ENCODE assay signal across 1 cellular context in the genomic region with DNA sequence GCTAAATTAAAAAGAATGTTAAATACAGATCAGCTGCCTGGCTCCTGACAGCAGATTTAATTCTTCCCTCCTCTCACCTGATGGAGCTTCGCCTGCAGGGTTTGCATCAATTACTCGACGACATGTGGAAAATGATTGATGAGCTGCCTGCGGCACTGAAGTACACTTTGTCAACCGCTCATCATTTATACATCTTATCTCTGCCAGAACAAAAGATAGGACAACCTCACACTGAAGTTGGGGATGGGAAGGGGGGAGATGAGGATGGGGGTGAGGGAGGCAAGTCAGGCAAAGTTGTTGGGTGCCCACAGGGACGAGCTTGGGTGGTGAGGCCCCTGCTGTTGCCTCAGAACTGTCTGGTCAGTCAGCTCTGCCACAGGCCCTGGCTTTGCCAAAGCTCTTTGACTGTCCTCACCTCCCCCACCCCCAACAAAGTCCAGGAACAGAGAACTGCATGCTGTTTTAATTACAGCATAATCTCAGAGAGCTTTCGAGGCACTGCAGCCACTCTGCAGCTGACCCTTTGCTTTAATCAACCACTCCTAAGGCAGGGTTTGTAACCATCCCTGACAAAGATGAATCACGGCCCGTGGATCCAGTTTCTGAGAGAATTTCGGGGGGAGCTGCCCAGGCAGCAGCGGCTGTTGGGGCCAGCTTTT.
TF ChIP-seq lines count a peak whose summit lies in the region.

No MANE protein-coding gene starts in this region.

TF ChIP-seq in SK-N-SH, 30 proteins besides CTCF, POLR2A, EP300 and RAD21 (continued from another document):
- TF ChIP-seq SMC3 (IDR thresholded peaks at IDR 0.05; ENCODE audit: low read depth, low read length) (peak; percentile 4; the same call in 1 of the 2 replicates), POLR2AphosphoS5 (IDR thresholded peaks at IDR 0.05; ENCODE audit: low read depth, low read length) (peak; percentile 25; the same call in 1 of the 2 replicates), MEF2A (IDR thresholded peaks at IDR 0.05; ENCODE audit: borderline replicate concordance, low read depth) (no peak)
